In genomic region chr6:35468980-35469710, GRCh38 we compare ENCODE assay signal across 1 cellular context.
TF ChIP-seq lines count a peak whose summit lies in the region.

No MANE protein-coding gene starts in this region.

TF ChIP-seq in H1, 55 proteins besides CTCF, POLR2A, EP300 and RAD21 (continued from another document):
- TF ChIP-seq RXRA (IDR thresholded peaks at IDR 0.05; ENCODE audit: insufficient read depth, low read depth, low read length) (no peak), BACH1 (IDR thresholded peaks at IDR 0.05; ENCODE audit: low read length) (no peak), SP4 (IDR thresholded peaks at IDR 0.05; ENCODE audit: low read length) (no peak), POLR2AphosphoS5 (IDR thresholded peaks at IDR 0.05; ENCODE audit: low read depth, low read length) (peak; percentile 64; the same call in 1 of the 2 replicates)
